ENCODE assay signal across 8 cellular contexts in the genomic region with DNA sequence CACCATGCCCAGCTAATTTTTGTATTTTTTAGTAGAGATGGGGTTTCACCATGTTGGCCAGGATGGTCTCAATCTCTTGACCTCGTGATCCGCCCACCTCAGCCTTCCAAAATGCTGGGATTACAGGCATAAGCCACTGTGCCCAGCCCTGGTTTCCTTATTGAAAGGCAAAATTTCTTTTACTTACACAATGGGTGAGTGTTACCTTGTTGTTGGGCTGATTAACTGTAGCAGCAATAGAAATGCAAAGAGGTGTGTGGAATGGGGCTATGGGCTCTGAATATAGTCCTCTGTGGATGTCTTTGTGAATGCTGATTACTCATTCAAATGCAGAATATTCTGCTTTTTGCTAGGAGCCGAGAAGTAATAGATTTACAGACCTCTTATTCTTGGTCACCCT. TPM values are rescaled to one million over a fixed set of nuclear protein-coding genes. Genes with fewer than 3 reads are reported as not detected.
DNase-seq lines count a peak whose midpoint lies in the region; TF ChIP-seq lines count a peak whose summit lies in the region.
"Not testable (repeated sequence)": the region's sequence is repeated elsewhere in the genome, so short reads cannot be mapped to it uniquely, and the experiment has no call there.

No MANE protein-coding gene starts in this region.

- H3K23me2 ChIP-seq in H9 (ENCODE audit: insufficient read length, low read depth, low read length, poor library complexity, severe bottlenecking) = not testable (repeated sequence)

- H3K4ac ChIP-seq in H9 (ENCODE audit: low read depth, low read length) = not testable (repeated sequence)

- H3K23ac ChIP-seq in H9 (ENCODE audit: insufficient read length, low read depth, low read length) = not testable (repeated sequence)

- CTCF ChIA-PET in RWPE1 (lab: Yijun Ruan, JAX) = not testable (repeated sequence)

- H3K9me3 Mint-ChIP-seq in H9 (peaks cover 14 to 17% of the 10 kb centered on the region in 2 experiments), endodermal cell (peaks cover 28% of the 10 kb centered on the region)

- not testable (repeated sequence) for H2BK15ac ChIP-seq in H9 (ENCODE audit: low read depth, low read length)

- H3K56ac ChIP-seq in H9 (ENCODE audit: insufficient read length, low read depth, low read length) = not testable (repeated sequence)

- H3K14ac ChIP-seq in H9 (ENCODE audit: insufficient read depth, low read length) = not testable (repeated sequence)

- peaks cover 46 to 47% of the 10 kb centered on the region in 2 experiments for H3K4me1 Mint-ChIP-seq in H9
- not testable (repeated sequence) for H3K4me1 Mint-ChIP-seq in endodermal cell

- not testable (repeated sequence) for H3K9ac ChIP-seq in H9 (ENCODE audit: extremely low read depth, insufficient read length, low read length); endodermal cell (ENCODE audit: extremely low read depth, low read length, poor library complexity, severe bottlenecking); iPS-18a (ENCODE audit: low read length)
- peak overlapping the region; percentile 2 for H3K9ac ChIP-seq in HUES6 (ENCODE audit: low read length)

- H3K79me1 ChIP-seq in H9 (ENCODE audit: insufficient read depth, low read depth, low read length, poor library complexity, severe bottlenecking) = not testable (repeated sequence)

- not testable (repeated sequence) for H3K9me3 ChIP-seq in H9 (ENCODE audit: control insufficient read depth, low read depth, low read length); HUES6 (ENCODE audit: control insufficient read depth, insufficient read depth, low read depth, low read length); iPS-18a (ENCODE audit: control insufficient read depth, low read depth, low read length)
- peaks cover 69% of the 10 kb centered on the region for H3K9me3 ChIP-seq in endodermal cell (ENCODE audit: control insufficient read depth, low read length)

- not testable (repeated sequence) for H4K20me1 ChIP-seq in H9 (ENCODE audit: control insufficient read depth, insufficient read depth, insufficient read length)

- DNase-seq in ELF-1 (ENCODE audit: low read depth, low spot score) (peak; percentile 34), H9 (peak; percentile 76), endodermal cell (peak; percentile 52), iPS DF 19.7 (ENCODE audit: low read depth, low spot score) (peak; percentile 93), iPS-NIHi7 (ENCODE audit: extremely low spot score) (peak; percentile 46)
- DNase-seq in RWPE1 (ENCODE audit: low spot score) = not testable (repeated sequence)

- H3T11ph ChIP-seq in H9 (ENCODE audit: low read length) = not testable (repeated sequence)

- H2BK5ac ChIP-seq in H9 (ENCODE audit: insufficient read length, low read length) = not testable (repeated sequence)

- H3K36me3 Mint-ChIP-seq in H9 (ENCODE audit: insufficient read depth in 1 of 3, low read depth in 3 of 3) = peaks cover 31 to 59% (median 48%) of the 10 kb centered on the region in 3 experiments
- peaks cover 59% of the 10 kb centered on the region for H3K36me3 Mint-ChIP-seq in endodermal cell (ENCODE audit: low read depth)

- H3K4me2 ChIP-seq in H9 (ENCODE audit: insufficient read depth, insufficient read length, low read length) = not testable (repeated sequence)

- H4K8ac ChIP-seq in H9 (replicated peaks; ENCODE audit: insufficient read length, low read depth, low read length) = not testable (repeated sequence)

- not testable (repeated sequence) for H2BK20ac ChIP-seq in H9 (ENCODE audit: low read depth, low read length, poor library complexity, severe bottlenecking)

- not testable (repeated sequence) for H3K18ac ChIP-seq in H9 (ENCODE audit: insufficient read length, low read depth, low read length)

- WGBS in H9 (ENCODE audit: extremely low coverage, insufficient read length, low lambda C conversion rate) = no CpG with 5 or more reads among the region's 3 CpGs
- WGBS in endodermal cell (ENCODE audit: insufficient coverage in 1 of 2, insufficient read length in 1 of 2), 2 experiments = 75 to 100% methylated on average over 1 to 3 of the region's 3 CpGs

- not testable (repeated sequence) for H3K4me1 ChIP-seq in H9 (ENCODE audit: insufficient read depth, low read length); endodermal cell (ENCODE audit: control insufficient read depth, insufficient read depth, low read length)
- H3K4me1 ChIP-seq in HUES6 (ENCODE audit: control insufficient read depth, insufficient read depth, low read length) = peaks cover 28% of the 10 kb centered on the region
- peaks cover 32% of the 10 kb centered on the region for H3K4me1 ChIP-seq in iPS-18a (ENCODE audit: control insufficient read depth, low read depth, low read length)

- not testable (repeated sequence) for H2BK12ac ChIP-seq in H9 (ENCODE audit: insufficient read length, low read depth, low read length)

- peak overlapping the region; percentile 78 to 98 (median 93) for H3K27ac Mint-ChIP-seq in H9
- H3K27ac Mint-ChIP-seq in endodermal cell = not testable (repeated sequence)

- not testable (repeated sequence) for H3K27me3 ChIP-seq in H9 (ENCODE audit: insufficient read depth, low read length); HUES6 (ENCODE audit: control insufficient read depth, insufficient read depth, low read length); endodermal cell (ENCODE audit: control insufficient read depth, insufficient read depth, low read length, poor library complexity, severe bottlenecking); iPS-18a (ENCODE audit: control insufficient read depth, insufficient read depth, low read length)

- not testable (repeated sequence) for H3K4me3 ChIP-seq in HUES6 (ENCODE audit: low read depth, low read length); endodermal cell (ENCODE audit: low read length)
- peak overlapping the region; percentile 30 for H3K4me3 ChIP-seq in iPS-18a (ENCODE audit: low read length)

- not testable (repeated sequence) for H3K27me3 Mint-ChIP-seq in H9 (ENCODE audit: low read depth); endodermal cell (ENCODE audit: insufficient read depth)

- not testable (repeated sequence) for H3K79me2 ChIP-seq in H9 (ENCODE audit: insufficient read depth, low read length)

- TF ChIP-seq CTCF in H9 (conservative IDR thresholded peaks at IDR 0.05); RWPE1 (conservative IDR thresholded peaks at IDR 0.05; ENCODE audit: low read depth); endodermal cell (conservative IDR thresholded peaks at IDR 0.05): not testable (repeated sequence)

- not testable (repeated sequence) for H3K27ac ChIP-seq in H9 (ENCODE audit: insufficient read length, low read depth, low read length); endodermal cell (ENCODE audit: low read depth, low read length); iPS-18a (ENCODE audit: low read length)
- H3K27ac ChIP-seq in HUES6 (ENCODE audit: low read depth, low read length) (peak overlapping the region; percentile 76), RWPE1 (peak overlapping the region; percentile 77)

- not testable (repeated sequence) for H3K4me3 Mint-ChIP-seq in H9, endodermal cell

- not testable (repeated sequence) for H2AK5ac ChIP-seq in H9 (ENCODE audit: insufficient read length, low read length)

- POLR2A ChIA-PET in RWPE1 (lab: Yijun Ruan, JAX; ENCODE audit: low non-redundant PET) = interaction anchor here (0.5 kb wide), 1 partner anchor 36 kb away, joined by 3 read pairs; no protein-coding TSS in a partner anchor

- H3K36me3 ChIP-seq in HUES6 (ENCODE audit: control insufficient read depth, insufficient read depth, low read length) (peaks cover 36% of the 10 kb centered on the region), endodermal cell (ENCODE audit: control insufficient read depth, insufficient read depth, low read length) (peaks cover 48% of the 10 kb centered on the region), iPS-18a (ENCODE audit: control insufficient read depth, low read depth, low read length) (peaks cover 32% of the 10 kb centered on the region)

- not testable (repeated sequence) for H2BK120ac ChIP-seq in H9 (ENCODE audit: low read depth, low read length, poor library complexity, severe bottlenecking)

- not testable (repeated sequence) for H4K5ac ChIP-seq in H9 (ENCODE audit: insufficient read length, low read depth, low read length)

- H2AFZ ChIP-seq in H9 (ENCODE audit: low read length) = not testable (repeated sequence)

- H4K91ac ChIP-seq in H9 (ENCODE audit: insufficient read length, low read depth, low read length) = not testable (repeated sequence)

RNA-seq across cellular contexts. Expression of a gene that starts 34.4 kb away (rescaled TPM):
- total RNA-seq in H9 (2021) (114 and 116 TPM in 2 replicates), endodermal cell (10 to 100 TPM; 48.3 to 60.7 TPM)
- polyA plus RNA-seq in endodermal cell (2013, experiment 1 of 2) = 61.8 TPM
- 55.2 TPM for polyA plus RNA-seq in endodermal cell (2013, experiment 2 of 2)
